Comparison of ENCODE assay signal across 1 cellular context in the genomic region with DNA sequence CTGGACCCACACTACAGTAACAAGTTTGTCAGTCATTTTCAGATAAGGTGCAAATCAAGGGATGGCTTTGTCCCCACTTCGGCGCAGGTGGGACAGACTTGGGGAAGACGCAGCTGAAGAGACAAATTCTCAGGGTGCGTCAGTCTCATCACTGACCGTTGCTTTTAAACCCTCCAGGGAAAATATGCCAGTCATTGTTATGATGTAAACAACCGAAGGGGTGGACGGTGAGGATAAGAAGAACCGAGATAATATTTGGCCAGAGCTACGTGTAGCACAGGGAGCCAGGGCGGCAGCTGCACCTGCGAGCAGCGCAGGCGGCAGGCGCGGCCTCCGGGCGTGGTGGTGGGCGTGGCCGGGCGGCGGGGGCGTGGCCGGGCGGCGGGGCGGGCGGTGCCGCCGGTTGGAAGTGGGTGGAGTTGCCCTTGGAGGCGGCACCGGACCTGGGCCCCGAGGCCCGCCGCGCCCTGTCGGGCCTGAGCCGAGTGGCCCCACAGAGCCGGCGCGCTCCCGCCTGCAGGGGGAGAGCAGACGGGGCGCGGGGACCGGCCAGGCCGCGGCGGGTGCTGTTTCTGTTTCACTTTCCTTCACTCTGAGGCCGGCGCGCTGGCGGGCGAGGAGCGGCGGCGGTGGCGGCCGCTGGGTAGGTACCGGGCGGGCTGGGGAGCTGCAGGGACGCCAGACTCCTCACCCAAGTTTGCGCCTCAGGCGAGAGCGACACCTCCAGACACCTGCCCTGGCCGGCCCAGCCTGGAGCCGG.
TF ChIP-seq lines count a peak whose summit lies in the region.

A gene (plus strand): TSS at position 470 of the 760 bp plus-strand sequence. CDS start 2,209 bp downstream, outside the sequence.

TF ChIP-seq in HepG2, 621 proteins besides CTCF, POLR2A, EP300 and RAD21 (continued from another document and continues in another):
- TF ChIP-seq, protein P1, sequence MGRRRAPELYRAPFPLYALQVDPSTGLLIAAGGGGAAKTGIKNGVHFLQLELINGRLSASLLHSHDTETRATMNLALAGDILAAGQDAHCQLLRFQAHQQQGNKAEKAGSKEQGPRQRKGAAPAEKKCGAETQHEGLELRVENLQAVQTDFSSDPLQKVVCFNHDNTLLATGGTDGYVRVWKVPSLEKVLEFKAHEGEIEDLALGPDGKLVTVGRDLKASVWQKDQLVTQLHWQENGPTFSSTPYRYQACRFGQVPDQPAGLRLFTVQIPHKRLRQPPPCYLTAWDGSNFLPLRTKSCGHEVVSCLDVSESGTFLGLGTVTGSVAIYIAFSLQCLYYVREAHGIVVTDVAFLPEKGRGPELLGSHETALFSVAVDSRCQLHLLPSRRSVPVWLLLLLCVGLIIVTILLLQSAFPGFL (CRISPR knock-in tag; IDR thresholded peaks at IDR 0.05), result no peak
- TF ChIP-seq RFX5 (IDR thresholded peaks at IDR 0.05; ENCODE audit: low read depth, low read length), result 0 out of 2 replicates have a peak, but pooled peaks have one; percentile 16
- no peak for TF ChIP-seq ZNF570 (CRISPR knock-in tag; IDR thresholded peaks at IDR 0.05; ENCODE audit: borderline replicate concordance)
- TF ChIP-seq, protein P2, sequence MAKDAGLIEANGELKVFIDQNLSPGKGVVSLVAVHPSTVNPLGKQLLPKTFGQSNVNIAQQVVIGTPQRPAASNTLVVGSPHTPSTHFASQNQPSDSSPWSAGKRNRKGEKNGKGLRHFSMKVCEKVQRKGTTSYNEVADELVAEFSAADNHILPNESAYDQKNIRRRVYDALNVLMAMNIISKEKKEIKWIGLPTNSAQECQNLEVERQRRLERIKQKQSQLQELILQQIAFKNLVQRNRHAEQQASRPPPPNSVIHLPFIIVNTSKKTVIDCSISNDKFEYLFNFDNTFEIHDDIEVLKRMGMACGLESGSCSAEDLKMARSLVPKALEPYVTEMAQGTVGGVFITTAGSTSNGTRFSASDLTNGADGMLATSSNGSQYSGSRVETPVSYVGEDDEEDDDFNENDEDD (CRISPR knock-in tag; IDR thresholded peaks at IDR 0.05; ENCODE audit: borderline replicate concordance), result peak; percentile 51; the same call in 1 of the 2 replicates
- peak; percentile 56; the same call in 1 of the 2 replicates for TF ChIP-seq PHF20 (CRISPR knock-in tag; IDR thresholded peaks at IDR 0.05)
- peak; percentile 53 for TF ChIP-seq SALL1 (CRISPR knock-in tag; IDR thresholded peaks at IDR 0.05)
- no peak for TF ChIP-seq NFRKB (IDR thresholded peaks at IDR 0.05)
- no peak for TF ChIP-seq EZH2 (conservative IDR thresholded peaks at IDR 0.05; ENCODE audit: low read depth, low read length)
- TF ChIP-seq CENPX (CRISPR knock-in tag; IDR thresholded peaks at IDR 0.05), result no peak
- TF ChIP-seq, protein P3, sequence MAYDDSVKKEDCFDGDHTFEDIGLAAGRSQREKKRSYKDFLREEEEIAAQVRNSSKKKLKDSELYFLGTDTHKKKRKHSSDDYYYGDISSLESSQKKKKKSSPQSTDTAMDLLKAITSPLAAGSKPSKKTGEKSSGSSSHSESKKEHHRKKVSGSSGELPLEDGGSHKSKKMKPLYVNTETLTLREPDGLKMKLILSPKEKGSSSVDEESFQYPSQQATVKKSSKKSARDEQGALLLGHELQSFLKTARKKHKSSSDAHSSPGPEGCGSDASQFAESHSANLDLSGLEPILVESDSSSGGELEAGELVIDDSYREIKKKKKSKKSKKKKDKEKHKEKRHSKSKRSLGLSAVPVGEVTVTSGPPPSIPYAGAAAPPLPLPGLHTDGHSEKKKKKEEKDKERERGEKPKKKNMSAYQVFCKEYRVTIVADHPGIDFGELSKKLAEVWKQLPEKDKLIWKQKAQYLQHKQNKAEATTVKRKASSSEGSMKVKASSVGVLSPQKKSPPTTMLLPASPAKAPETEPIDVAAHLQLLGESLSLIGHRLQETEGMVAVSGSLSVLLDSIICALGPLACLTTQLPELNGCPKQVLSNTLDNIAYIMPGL (CRISPR knock-in tag; IDR thresholded peaks at IDR 0.05; ENCODE audit: borderline replicate concordance in 1 of 2, low read depth in 1 of 2), result peak; percentile 76 to 83
- TF ChIP-seq, protein P4, sequence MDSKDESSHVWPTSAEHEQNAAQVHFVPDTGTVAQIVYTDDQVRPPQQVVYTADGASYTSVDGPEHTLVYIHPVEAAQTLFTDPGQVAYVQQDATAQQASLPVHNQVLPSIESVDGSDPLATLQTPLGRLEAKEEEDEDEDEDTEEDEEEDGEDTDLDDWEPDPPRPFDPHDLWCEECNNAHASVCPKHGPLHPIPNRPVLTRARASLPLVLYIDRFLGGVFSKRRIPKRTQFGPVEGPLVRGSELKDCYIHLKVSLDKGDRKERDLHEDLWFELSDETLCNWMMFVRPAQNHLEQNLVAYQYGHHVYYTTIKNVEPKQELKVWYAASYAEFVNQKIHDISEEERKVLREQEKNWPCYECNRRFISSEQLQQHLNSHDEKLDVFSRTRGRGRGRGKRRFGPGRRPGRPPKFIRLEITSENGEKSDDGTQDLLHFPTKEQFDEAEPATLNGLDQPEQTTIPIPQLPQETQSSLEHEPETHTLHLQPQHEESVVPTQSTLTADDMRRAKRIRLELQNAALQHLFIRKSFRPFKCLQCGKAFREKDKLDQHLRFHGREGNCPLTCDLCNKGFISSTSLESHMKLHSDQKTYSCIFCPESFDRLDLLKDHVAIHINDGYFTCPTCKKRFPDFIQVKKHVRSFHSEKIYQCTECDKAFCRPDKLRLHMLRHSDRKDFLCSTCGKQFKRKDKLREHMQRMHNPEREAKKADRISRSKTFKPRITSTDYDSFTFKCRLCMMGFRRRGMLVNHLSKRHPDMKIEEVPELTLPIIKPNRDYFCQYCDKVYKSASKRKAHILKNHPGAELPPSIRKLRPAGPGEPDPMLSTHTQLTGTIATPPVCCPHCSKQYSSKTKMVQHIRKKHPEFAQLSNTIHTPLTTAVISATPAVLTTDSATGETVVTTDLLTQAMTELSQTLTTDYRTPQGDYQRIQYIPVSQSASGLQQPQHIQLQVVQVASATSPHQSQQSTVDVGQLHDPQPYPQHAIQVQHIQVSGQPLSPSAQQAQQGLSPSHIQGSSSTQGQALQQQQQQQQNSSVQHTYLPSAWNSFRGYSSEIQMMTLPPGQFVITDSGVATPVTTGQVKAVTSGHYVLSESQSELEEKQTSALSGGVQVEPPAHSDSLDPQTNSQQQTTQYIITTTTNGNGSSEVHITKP (CRISPR knock-in tag; IDR thresholded peaks at IDR 0.05; ENCODE audit: low read depth), result no peak
- peak; percentile 91 for TF ChIP-seq RBFOX2 (IDR thresholded peaks at IDR 0.05; ENCODE audit: low read depth, low read length)
- 0 out of 2 replicates have a peak, but pooled peaks have one; percentile 76 for TF ChIP-seq MBNL3 (CRISPR knock-in tag; conservative IDR thresholded peaks at IDR 0.05)
- TF ChIP-seq HOXA9 (CRISPR knock-in tag; IDR thresholded peaks at IDR 0.05; ENCODE audit: borderline replicate concordance), result 0 out of 2 replicates have a peak, but pooled peaks have one; percentile 30
- TF ChIP-seq ZBTB7B (CRISPR knock-in tag; IDR thresholded peaks at IDR 0.05), result no peak
- TF ChIP-seq ZNF329 (CRISPR knock-in tag; IDR thresholded peaks at IDR 0.05; ENCODE audit: low read depth), result 0 out of 2 replicates have a peak, but pooled peaks have one; percentile 48
- TF ChIP-seq, protein P5, sequence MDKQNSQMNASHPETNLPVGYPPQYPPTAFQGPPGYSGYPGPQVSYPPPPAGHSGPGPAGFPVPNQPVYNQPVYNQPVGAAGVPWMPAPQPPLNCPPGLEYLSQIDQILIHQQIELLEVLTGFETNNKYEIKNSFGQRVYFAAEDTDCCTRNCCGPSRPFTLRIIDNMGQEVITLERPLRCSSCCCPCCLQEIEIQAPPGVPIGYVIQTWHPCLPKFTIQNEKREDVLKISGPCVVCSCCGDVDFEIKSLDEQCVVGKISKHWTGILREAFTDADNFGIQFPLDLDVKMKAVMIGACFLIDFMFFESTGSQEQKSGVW (CRISPR knock-in tag; IDR thresholded peaks at IDR 0.05; ENCODE audit: borderline replicate concordance), result peak; percentile 84; the same call in 1 of the 2 replicates
- no peak for TF ChIP-seq ZNF10 (CRISPR knock-in tag; IDR thresholded peaks at IDR 0.05; ENCODE audit: borderline replicate concordance, low read depth)
- TF ChIP-seq SMYD3 (CRISPR knock-in tag; IDR thresholded peaks at IDR 0.05), result no peak
- TF ChIP-seq, protein P6, sequence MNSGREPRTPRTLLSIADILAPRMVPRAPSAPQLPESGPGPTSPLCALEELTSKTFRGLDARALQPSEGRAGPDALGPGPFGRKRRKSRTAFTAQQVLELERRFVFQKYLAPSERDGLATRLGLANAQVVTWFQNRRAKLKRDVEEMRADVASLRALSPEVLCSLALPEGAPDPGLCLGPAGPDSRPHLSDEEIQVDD (CRISPR knock-in tag; IDR thresholded peaks at IDR 0.05; ENCODE audit: borderline replicate concordance), result no peak
- peak; percentile 28; the same call in 1 of the 2 replicates for TF ChIP-seq FOSL1 (CRISPR knock-in tag; IDR thresholded peaks at IDR 0.05; ENCODE audit: borderline replicate concordance)
- TF ChIP-seq HNRNPL (IDR thresholded peaks at IDR 0.05; ENCODE audit: low read depth, low read length), result no peak
- TF ChIP-seq, protein P7, sequence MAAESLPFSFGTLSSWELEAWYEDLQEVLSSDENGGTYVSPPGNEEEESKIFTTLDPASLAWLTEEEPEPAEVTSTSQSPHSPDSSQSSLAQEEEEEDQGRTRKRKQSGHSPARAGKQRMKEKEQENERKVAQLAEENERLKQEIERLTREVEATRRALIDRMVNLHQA (CRISPR knock-in tag; IDR thresholded peaks at IDR 0.05), result no peak
- TF ChIP-seq CBX2 (IDR thresholded peaks at IDR 0.05; ENCODE audit: low read depth, low read length), result no peak
- TF ChIP-seq CBX2 (CRISPR knock-in tag; IDR thresholded peaks at IDR 0.05; ENCODE audit: low read depth), result no peak
- TF ChIP-seq, protein P8, sequence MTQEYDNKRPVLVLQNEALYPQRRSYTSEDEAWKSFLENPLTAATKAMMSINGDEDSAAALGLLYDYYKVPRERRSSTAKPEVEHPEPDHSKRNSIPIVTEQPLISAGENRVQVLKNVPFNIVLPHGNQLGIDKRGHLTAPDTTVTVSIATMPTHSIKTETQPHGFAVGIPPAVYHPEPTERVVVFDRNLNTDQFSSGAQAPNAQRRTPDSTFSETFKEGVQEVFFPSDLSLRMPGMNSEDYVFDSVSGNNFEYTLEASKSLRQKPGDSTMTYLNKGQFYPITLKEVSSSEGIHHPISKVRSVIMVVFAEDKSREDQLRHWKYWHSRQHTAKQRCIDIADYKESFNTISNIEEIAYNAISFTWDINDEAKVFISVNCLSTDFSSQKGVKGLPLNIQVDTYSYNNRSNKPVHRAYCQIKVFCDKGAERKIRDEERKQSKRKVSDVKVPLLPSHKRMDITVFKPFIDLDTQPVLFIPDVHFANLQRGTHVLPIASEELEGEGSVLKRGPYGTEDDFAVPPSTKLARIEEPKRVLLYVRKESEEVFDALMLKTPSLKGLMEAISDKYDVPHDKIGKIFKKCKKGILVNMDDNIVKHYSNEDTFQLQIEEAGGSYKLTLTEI (CRISPR knock-in tag; conservative IDR thresholded peaks at IDR 0.05), result no peak
- TF ChIP-seq ZC3H4 (CRISPR knock-in tag; IDR thresholded peaks at IDR 0.05; ENCODE audit: borderline replicate concordance), result peak; percentile 74; the same call in 1 of the 2 replicates
- TF ChIP-seq, protein P9, sequence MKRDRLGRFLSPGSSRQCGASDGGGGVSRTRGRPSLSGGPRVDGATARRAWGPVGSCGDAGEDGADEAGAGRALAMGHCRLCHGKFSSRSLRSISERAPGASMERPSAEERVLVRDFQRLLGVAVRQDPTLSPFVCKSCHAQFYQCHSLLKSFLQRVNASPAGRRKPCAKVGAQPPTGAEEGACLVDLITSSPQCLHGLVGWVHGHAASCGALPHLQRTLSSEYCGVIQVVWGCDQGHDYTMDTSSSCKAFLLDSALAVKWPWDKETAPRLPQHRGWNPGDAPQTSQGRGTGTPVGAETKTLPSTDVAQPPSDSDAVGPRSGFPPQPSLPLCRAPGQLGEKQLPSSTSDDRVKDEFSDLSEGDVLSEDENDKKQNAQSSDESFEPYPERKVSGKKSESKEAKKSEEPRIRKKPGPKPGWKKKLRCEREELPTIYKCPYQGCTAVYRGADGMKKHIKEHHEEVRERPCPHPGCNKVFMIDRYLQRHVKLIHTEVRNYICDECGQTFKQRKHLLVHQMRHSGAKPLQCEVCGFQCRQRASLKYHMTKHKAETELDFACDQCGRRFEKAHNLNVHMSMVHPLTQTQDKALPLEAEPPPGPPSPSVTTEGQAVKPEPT (CRISPR knock-in tag; IDR thresholded peaks at IDR 0.05; ENCODE audit: low read depth), result no peak
- 0 out of 2 replicates have a peak, but pooled peaks have one; percentile 73 for TF ChIP-seq ZNF333 (CRISPR knock-in tag; IDR thresholded peaks at IDR 0.05; ENCODE audit: borderline replicate concordance)
- TF ChIP-seq DNMT3B (CRISPR knock-in tag; conservative IDR thresholded peaks at IDR 0.05), result no peak
- no peak for TF ChIP-seq HDAC2 (CRISPR knock-in tag; IDR thresholded peaks at IDR 0.05)
- no peak for TF ChIP-seq ZNF337 (CRISPR knock-in tag; IDR thresholded peaks at IDR 0.05; ENCODE audit: borderline replicate concordance, low read depth)
- TF ChIP-seq ATF1 (CRISPR knock-in tag; IDR thresholded peaks at IDR 0.05), result no peak; the same call in 1 of the 2 replicates
- no peak; the same call in none of the 2 replicates for TF ChIP-seq CREM (IDR thresholded peaks at IDR 0.05)
- no peak for TF ChIP-seq CREM (CRISPR knock-in tag; IDR thresholded peaks at IDR 0.05)
- peak; percentile 73 for TF ChIP-seq KMT2A (CRISPR knock-in tag; IDR thresholded peaks at IDR 0.05)
- TF ChIP-seq ZNF577 (CRISPR knock-in tag; IDR thresholded peaks at IDR 0.05; ENCODE audit: borderline replicate concordance, low read depth), result no peak
- TF ChIP-seq, protein P10, sequence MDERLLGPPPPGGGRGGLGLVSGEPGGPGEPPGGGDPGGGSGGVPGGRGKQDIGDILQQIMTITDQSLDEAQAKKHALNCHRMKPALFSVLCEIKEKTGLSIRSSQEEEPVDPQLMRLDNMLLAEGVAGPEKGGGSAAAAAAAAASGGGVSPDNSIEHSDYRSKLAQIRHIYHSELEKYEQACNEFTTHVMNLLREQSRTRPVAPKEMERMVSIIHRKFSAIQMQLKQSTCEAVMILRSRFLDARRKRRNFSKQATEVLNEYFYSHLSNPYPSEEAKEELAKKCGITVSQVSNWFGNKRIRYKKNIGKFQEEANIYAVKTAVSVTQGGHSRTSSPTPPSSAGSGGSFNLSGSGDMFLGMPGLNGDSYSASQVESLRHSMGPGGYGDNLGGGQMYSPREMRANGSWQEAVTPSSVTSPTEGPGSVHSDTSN (CRISPR knock-in tag; IDR thresholded peaks at IDR 0.05), result peak; percentile 59
- no peak for TF ChIP-seq NR2F1 (CRISPR knock-in tag; IDR thresholded peaks at IDR 0.05)
- no peak for TF ChIP-seq ZNF7 (CRISPR knock-in tag; IDR thresholded peaks at IDR 0.05)
- peak; percentile 70; the same call in 1 of the 2 replicates for TF ChIP-seq ZMAT3 (CRISPR knock-in tag; conservative IDR thresholded peaks at IDR 0.05)
- peak; percentile 56; the same call in 1 of the 2 replicates for TF ChIP-seq NR2F6 (IDR thresholded peaks at IDR 0.05)
- no peak; the same call in 1 of the 2 replicates for TF ChIP-seq NR2F6 (CRISPR knock-in tag; IDR thresholded peaks at IDR 0.05)
- TF ChIP-seq SAFB2 (CRISPR knock-in tag; IDR thresholded peaks at IDR 0.05; ENCODE audit: borderline replicate concordance, low read depth), result no peak
- no peak for TF ChIP-seq ZNF775 (CRISPR knock-in tag; IDR thresholded peaks at IDR 0.05; ENCODE audit: borderline replicate concordance)
